In genomic region chr3:58237940-58238681, GRCh38 we compare ENCODE assay signal across 8 cellular contexts. TPM values are rescaled to one million over a fixed set of nuclear protein-coding genes. Genes with fewer than 3 reads are reported as not detected.
A peak's percentile ranks its signal among the peaks of the same experiment; 100 is the strongest.
DNase-seq lines count a peak whose midpoint lies in the region; ATAC-seq and TF ChIP-seq lines count a peak whose summit lies in the region.

No MANE protein-coding gene starts in this region.

- peaks cover 9% of the 10 kb centered on the region for H3K27me3 Mint-ChIP-seq in CD8-positive, alpha-beta T cell (ENCODE audit: low read depth)

- no peaks in the 10 kb centered on the region for H3K9me3 Mint-ChIP-seq in CD8-positive, alpha-beta T cell

- peak overlapping the region; percentile 38 for H3K27ac ChIP-seq in CD8-positive, alpha-beta T cell (ENCODE audit: low read depth, low read length)
- H3K27ac ChIP-seq in left lung: peak overlapping the region; percentile 69 to 78

- peak overlapping the region; percentile 92 for H3K4me3 Mint-ChIP-seq in CD8-positive, alpha-beta T cell

- peaks cover 17% of the 10 kb centered on the region for H3K4me1 Mint-ChIP-seq in CD8-positive, alpha-beta T cell (ENCODE audit: low read depth)

- H3K27ac Mint-ChIP-seq in CD8-positive, alpha-beta T cell: no peak overlapping the region

- CTCF ChIA-PET in CD8-positive, alpha-beta T cell (lab: Charles Lee): interaction anchor here (1.1 to 3.9 kb wide), 2 partner anchors 68 to 230 kb away, joined by 3 to 21 read pairs; partner anchors contain the start of genes FLNB, HTD2 and RPP14

- H3K4me3 ChIP-seq in CD8-positive, alpha-beta T cell (ENCODE audit: low read depth, low read length): peak overlapping the region; percentile 57
- peak overlapping the region; percentile 82 for H3K4me3 ChIP-seq in choroid plexus epithelial cell (ENCODE audit: low read depth, low read length)
- peak overlapping the region; percentile 86 to 95 for H3K4me3 ChIP-seq in left lung

- DNase-seq in CD8-positive, alpha-beta T cell: peak in 4 of 7 experiments; percentile 29 to 66 (median 58)
- DNase-seq in GM20000 (ENCODE audit: low spot score) (peak; percentile 38), HuH-7 (ENCODE audit: low spot score) (peak; percentile 29), choroid plexus epithelial cell (ENCODE audit: low read depth) (no peak), left lung (peak; percentile 68 to 89), epidermal melanocyte (ENCODE audit: insufficient read length, low spot score) (no peak)
- peak in 3 of 4 experiments; percentile 38 to 49 (median 43) for DNase-seq in activated CD4-positive, CD25-positive, alpha-beta regulatory T cell (lab: John Stamatoyannopoulos, UW)
- DNase-seq in stimulated activated CD4-positive, alpha-beta T cell treated with anti-CD3 and anti-CD28 coated beads, Interleukin-2, amount 100 ng/mL, for 48 hours: peak; percentile 7 to 20

- peak; percentile 45 for ATAC-seq in CD8-positive, alpha-beta T cell
- peak; percentile 70 for ATAC-seq in left lung

- H3K36me3 ChIP-seq in CD8-positive, alpha-beta T cell (ENCODE audit: insufficient read depth, low read length): no peaks in the 10 kb centered on the region
- no peaks in the 10 kb centered on the region for H3K36me3 ChIP-seq in left lung

- no peaks in the 10 kb centered on the region for H3K36me3 Mint-ChIP-seq in CD8-positive, alpha-beta T cell

- TF ChIP-seq CTCF in CD8-positive, alpha-beta T cell (IDR thresholded peaks at IDR 0.05): no peak
- TF ChIP-seq CTCF in GM20000 (IDR thresholded peaks at IDR 0.05; ENCODE audit: extremely low read depth, missing control alignments) (no peak), choroid plexus epithelial cell (conservative IDR thresholded peaks at IDR 0.05; ENCODE audit: low read depth, low read length) (no peak), left lung (IDR thresholded peaks at IDR 0.05) (no peak)

- intact Hi-C loops in CD8-positive, alpha-beta T cell (cut with DNase I, micrococcal nuclease): loop anchor here (1.0 to 10.0 kb wide), 15 partner anchors 68 to 1673 kb away; partner anchors contain the start of genes FLNB (in 2 of the 2), HTD2 (in 2 of the 2), PDHB (in 2 of the 2) and PXK (in 2 of the 2)
- intact Hi-C loops in left lung (cut with DNase I): no loop called here

- H3K9me3 ChIP-seq in CD8-positive, alpha-beta T cell (ENCODE audit: low read length): no peaks in the 10 kb centered on the region
- H3K9me3 ChIP-seq in left lung: no peaks in the 10 kb centered on the region

- H3K27me3 ChIP-seq in CD8-positive, alpha-beta T cell (ENCODE audit: insufficient read depth, low read length): no peaks in the 10 kb centered on the region
- H3K27me3 ChIP-seq in left lung: no peaks in the 10 kb centered on the region

- POLR2A ChIA-PET in CD8-positive, alpha-beta T cell (lab: Charles Lee): interaction anchor here (1.5 kb wide), 1 partner anchor 68 kb away, joined by 6 read pairs; the partner anchor contains the start of genes HTD2 and RPP14

- H3K4me1 ChIP-seq in CD8-positive, alpha-beta T cell (ENCODE audit: insufficient read depth, low read length): peaks cover 7% of the 10 kb centered on the region
- peaks cover 7 to 14% of the 10 kb centered on the region in 2 donors for H3K4me1 ChIP-seq in left lung

RNA-seq across cellular contexts. Expression of gene ABHD6, which starts 0.5 kb away (rescaled TPM):
- total RNA-seq in CD8-positive, alpha-beta T cell: 1 to 10 TPM; 1.9 to 2.1 TPM
- 10 to 100 TPM; 12.7 TPM for total RNA-seq in left lung

RNA-seq across cellular contexts. Expression of gene DNASE1L3, which starts 27.3 kb away (rescaled TPM):
- not detected for total RNA-seq in CD8-positive, alpha-beta T cell
- 1 to 10 TPM; 1.2 to 3.0 TPM for total RNA-seq in left lung

Comparison
In these comparisons a context has a peak if more than half of its experiments do, and no peak if none do; other contexts are left out.
1. DNase-seq: peak in CD8-positive, alpha-beta T cell (4 of 7), GM20000 (single experiment), HuH-7 (single experiment), activated CD4-positive, CD25-positive, alpha-beta regulatory T cell (3 of 4), left lung (2 of 2) and stimulated activated CD4-positive, alpha-beta T cell treated with anti-CD3 and anti-CD28 coated beads, Interleukin-2, amount 100 ng/mL, for 48 hours (2 of 2); none in choroid plexus epithelial cell (single experiment) and epidermal melanocyte (single experiment).
2. RNA of gene ABHD6, which starts 0.5 kb away (total RNA-seq): 12.7 TPM in left lung; 1.9 to 2.1 TPM in CD8-positive, alpha-beta T cell; every median in the first group is over 4 times any median in the second.
3. intact Hi-C loops: an anchor here in CD8-positive, alpha-beta T cell (1.0 to 10.0 kb wide); none called in left lung.
4. Peak in every context shown above with its lines, with median percentiles within 50 percentile points of each other: H3K4me3 ChIP-seq.